ENCODE assay signal across 28 cellular contexts in genomic region chr20:1637226-1637625, GRCh38. TPM values are rescaled to one million over a fixed set of nuclear protein-coding genes. Genes with fewer than 3 reads are reported as not detected.
DNase-seq lines count a peak whose midpoint lies in the region; ATAC-seq, FAIRE-seq and TF ChIP-seq lines count a peak whose summit lies in the region.
"Had no signal": no experiment of that assay in that cellular context is flagged by ENCODE, and none has a peak within 500 bp of the region (broad histone marks: within the 10 kb centered on the region; RNA-seq: fewer than 3 reads in every experiment).

No MANE protein-coding gene starts in this region.

- peaks cover 6% of the 10 kb centered on the region for H3K9me3 Mint-ChIP-seq in activated naive CD4-positive, alpha-beta T cell treated with anti-CD3 and anti-CD28 coated beads for 36 hours
- H3K9me3 Mint-ChIP-seq in activated naive CD4-positive, alpha-beta T cell treated with anti-CD3 and anti-CD28 coated beads, Interleukin-2, amount 50 U/mL, for 72 hours = peaks cover 7% of the 10 kb centered on the region in 2 donors
- H3K9me3 Mint-ChIP-seq in naive thymus-derived CD8-positive, alpha-beta T cell = peaks cover 0 to 12% (median 2%) of the 10 kb centered on the region in 9 donors
- peaks cover 10% of the 10 kb centered on the region for H3K9me3 Mint-ChIP-seq in progenitor cell of endocrine pancreas (ENCODE audit: low read depth)

- H3K9me2 ChIP-seq in PC-3 (replicated peaks; ENCODE audit: low read length) = no peaks in the 10 kb centered on the region
- H3K9me2 ChIP-seq: SK-N-SH had no signal

- H3K27ac Mint-ChIP-seq in activated naive CD4-positive, alpha-beta T cell treated with anti-CD3 and anti-CD28 coated beads for 36 hours = peak overlapping the region; percentile 21
- peak overlapping the region in 1 of 2 donors; percentile 29 for H3K27ac Mint-ChIP-seq in activated naive CD4-positive, alpha-beta T cell treated with anti-CD3 and anti-CD28 coated beads, Interleukin-2, amount 50 U/mL, for 72 hours
- peak overlapping the region in 8 of 10 donors; percentile 47 to 80 (median 64) for H3K27ac Mint-ChIP-seq in naive thymus-derived CD8-positive, alpha-beta T cell
- no peak overlapping the region for H3K27ac Mint-ChIP-seq in progenitor cell of endocrine pancreas
- H3K27ac Mint-ChIP-seq: GM23338, IgD-negative memory B cell had no signal

- no peaks in the 10 kb centered on the region for H3K27me3 Mint-ChIP-seq in activated naive CD4-positive, alpha-beta T cell treated with anti-CD3 and anti-CD28 coated beads for 36 hours (ENCODE audit: low read depth)
- no peaks in the 10 kb centered on the region for H3K27me3 Mint-ChIP-seq in naive thymus-derived CD8-positive, alpha-beta T cell
- no peaks in the 10 kb centered on the region for H3K27me3 Mint-ChIP-seq in progenitor cell of endocrine pancreas
- H3K27me3 Mint-ChIP-seq: IgD-negative memory B cell had no signal

- POLR2A ChIA-PET in PC-3 (lab: Charles Lee; ENCODE audit: unreplicated experiment) (no interaction called here), endothelial cell of umbilical vein (lab: Charles Lee) (no interaction called here)
- POLR2A ChIA-PET in naive thymus-derived CD8-positive, alpha-beta T cell (lab: Charles Lee) = no interaction called here

- H2AFZ ChIP-seq in PC-3 (ENCODE audit: low read length) = peak overlapping the region; percentile 8; the same call in 1 of the 2 replicates
- H2AFZ ChIP-seq in endothelial cell of umbilical vein (ENCODE audit: low read depth, low read length) = no peak overlapping the region
- H2AFZ ChIP-seq: GM23338 had no signal

- no peaks in the 10 kb centered on the region for H3K9me1 ChIP-seq in endothelial cell of umbilical vein (replicated peaks; ENCODE audit: control insufficient read depth, extremely low read depth, insufficient read depth, low read length)

- no peak overlapping the region for H3K4me2 ChIP-seq in PC-3 (ENCODE audit: low read length)
- H3K4me2 ChIP-seq in endothelial cell of umbilical vein (ENCODE audit: insufficient read depth, low read length) = no peak overlapping the region
- H3K4me2 ChIP-seq: GM23338, SK-N-SH had no signal

- H3K4me1 ChIP-seq in PC-3 (ENCODE audit: insufficient read depth, low read length) (0 out of 2 replicates have a peak, but pooled peaks cover 6% of the 10 kb centered on the region), endothelial cell of umbilical vein (ENCODE audit: control insufficient read depth, extremely low read depth, insufficient read depth, low read length) (no peaks in the 10 kb centered on the region)
- H3K4me1 ChIP-seq: HAP-1 had no signal

- H3K9me3 ChIP-seq in PC-3 (ENCODE audit: low read length) (no peaks in the 10 kb centered on the region), endothelial cell of umbilical vein (replicated peaks; ENCODE audit: control insufficient read depth, insufficient read depth, low read length) (no peaks in the 10 kb centered on the region)
- H3K9me3 ChIP-seq: HAP-1, SK-N-SH had no signal

- peaks cover 47% of the 10 kb centered on the region for H3K4me1 Mint-ChIP-seq in activated naive CD4-positive, alpha-beta T cell treated with anti-CD3 and anti-CD28 coated beads for 36 hours (ENCODE audit: low read depth)
- H3K4me1 Mint-ChIP-seq in naive thymus-derived CD8-positive, alpha-beta T cell = peaks cover 31 to 60% (median 35%) of the 10 kb centered on the region in 4 donors
- no peaks in the 10 kb centered on the region for H3K4me1 Mint-ChIP-seq in progenitor cell of endocrine pancreas (ENCODE audit: low read depth)

- no peak overlapping the region for H3K9ac ChIP-seq in PC-3 (ENCODE audit: low read length)
- no peak overlapping the region for H3K9ac ChIP-seq in endothelial cell of umbilical vein (replicated peaks; ENCODE audit: extremely low read depth, insufficient read depth, low read length)
- H3K9ac ChIP-seq: SK-N-SH had no signal

- no peak for FAIRE-seq in endothelial cell of umbilical vein (lab: Jason Lieb, UNC)
- FAIRE-seq: GM12891 had no signal

- intact Hi-C loops in activated naive CD4-positive, alpha-beta T cell treated with anti-CD3 and anti-CD28 coated beads for 36 hours (cut with micrococcal nuclease) = no loop called here
- intact Hi-C loops in PC-3 (cut with micrococcal nuclease) (no loop called here), endothelial cell of umbilical vein (cut with micrococcal nuclease) (no loop called here)

- CTCF ChIA-PET in activated naive CD4-positive, alpha-beta T cell treated with anti-CD3 and anti-CD28 coated beads for 36 hours (lab: Charles Lee) = no interaction called here
- CTCF ChIA-PET in PC-3 (lab: Charles Lee) = no interaction called here
- CTCF ChIA-PET in endothelial cell of umbilical vein (lab: Charles Lee) = interaction anchor here (1.0 to 1.5 kb wide), 8 partner anchors 48 to 140 kb away, joined by 3 to 11 read pairs (median 4); no protein-coding TSS in a partner anchor

- H3K27ac ChIP-seq in PC-3 (ENCODE audit: low read length) (no peak overlapping the region), endothelial cell of umbilical vein (ENCODE audit: insufficient read depth, low read depth, low read length) (no peak overlapping the region)

- H3K4me3 Mint-ChIP-seq in activated naive CD4-positive, alpha-beta T cell treated with anti-CD3 and anti-CD28 coated beads for 36 hours = no peak overlapping the region
- H3K4me3 Mint-ChIP-seq in naive thymus-derived CD8-positive, alpha-beta T cell = no peak overlapping the region
- no peak overlapping the region for H3K4me3 Mint-ChIP-seq in progenitor cell of endocrine pancreas (ENCODE audit: low read depth)
- H3K4me3 Mint-ChIP-seq: GM23338, IgD-negative memory B cell had no signal

- H3F3A ChIP-seq in PC-3 (ENCODE audit: low read length, unreplicated experiment) = no peaks in the 10 kb centered on the region

- dilution Hi-C loops in endothelial cell of umbilical vein (cut with MboI; ENCODE audit: extremely low pct_ligation_motif_present, low sequenced_read_pairs) = no loop called here

- H3K36me3 ChIP-seq in PC-3 (ENCODE audit: low read depth, low read length) (no peaks in the 10 kb centered on the region), endothelial cell of umbilical vein (ENCODE audit: control insufficient read depth in 2 of 2, extremely low read depth in 1 of 2, insufficient read depth in 2 of 2, low read length in 2 of 2) (no peaks in the 10 kb centered on the region)
- H3K36me3 ChIP-seq: HAP-1 had no signal

- BruUV-seq in PC-3 (replicated peaks; lab: Mats Ljungman, UMichigan) = no TSS peak
- no TSS peak for BruUV-seq in endothelial cell of umbilical vein (replicated peaks; lab: Mats Ljungman, UMichigan)

- H3K27me3 ChIP-seq in PC-3 (ENCODE audit: low read length) = no peaks in the 10 kb centered on the region
- H3K27me3 ChIP-seq in endothelial cell of umbilical vein (ENCODE audit: control insufficient read depth in 2 of 2, insufficient read depth in 2 of 2, low read length in 2 of 2) = peaks cover 0 to 2% of the 10 kb centered on the region in 2 experiments

- no peak for ATAC-seq in activated naive CD4-positive, alpha-beta T cell treated with anti-CD3 and anti-CD28 coated beads, Interleukin-2, amount 50 U/mL, for 72 hours
- ATAC-seq in PC-3 = no peak
- ATAC-seq in naive thymus-derived CD8-positive, alpha-beta T cell = no peak
- no peak for ATAC-seq in HG03280 (IDR thresholded peaks at IDR 0.05; ENCODE audit: unreplicated experiment)
- no peak for ATAC-seq in HG03565 (IDR thresholded peaks at IDR 0.05; ENCODE audit: unreplicated experiment)
- ATAC-seq: Panc1 had no signal

- peaks cover 32% of the 10 kb centered on the region for H3K36me3 Mint-ChIP-seq in activated naive CD4-positive, alpha-beta T cell treated with anti-CD3 and anti-CD28 coated beads for 36 hours (ENCODE audit: low read depth)
- peaks cover 14 to 37% of the 10 kb centered on the region in 2 donors for H3K36me3 Mint-ChIP-seq in activated naive CD4-positive, alpha-beta T cell treated with anti-CD3 and anti-CD28 coated beads, Interleukin-2, amount 50 U/mL, for 72 hours
- H3K36me3 Mint-ChIP-seq in naive thymus-derived CD8-positive, alpha-beta T cell = peaks cover 14 to 50% (median 32%) of the 10 kb centered on the region in 3 donors
- H3K36me3 Mint-ChIP-seq in progenitor cell of endocrine pancreas (ENCODE audit: insufficient read depth) = no peaks in the 10 kb centered on the region

- no peak for TF ChIP-seq POLR2A in endothelial cell of umbilical vein (IDR thresholded peaks at IDR 0.05; ENCODE audit: low read depth, low read length)

- no peaks in the 10 kb centered on the region for H3K79me2 ChIP-seq in PC-3 (ENCODE audit: low read length)
- no peaks in the 10 kb centered on the region for H3K79me2 ChIP-seq in endothelial cell of umbilical vein (ENCODE audit: control insufficient read depth, insufficient read depth, low read length)

- H4K20me1 ChIP-seq in PC-3 (ENCODE audit: low read length) (no peaks in the 10 kb centered on the region), endothelial cell of umbilical vein (replicated peaks; ENCODE audit: control insufficient read depth, extremely low read depth, insufficient read depth, low read length) (no peaks in the 10 kb centered on the region)

- no peak overlapping the region for H3K4me3 ChIP-seq in PC-3 (ENCODE audit: low read length)
- H3K4me3 ChIP-seq in endothelial cell of umbilical vein (replicated peaks in 1 of 3; ENCODE audit: insufficient read depth in 1 of 3, low read depth in 1 of 3, low read length in 3 of 3) = no peak overlapping the region
- H3K4me3 ChIP-seq: GM23338, HAP-1 had no signal

- no peak for DNase-seq in activated naive CD4-positive, alpha-beta T cell treated with anti-CD3 and anti-CD28 coated beads for 36 hours
- DNase-seq in activated naive CD4-positive, alpha-beta T cell treated with anti-CD3 and anti-CD28 coated beads, Interleukin-2, amount 50 U/mL, for 72 hours (ENCODE audit: low spot score in 2 of 2) = no peak
- no peak for DNase-seq in PC-3
- peak; percentile 28 for DNase-seq in endothelial cell of umbilical vein (ENCODE audit: low read depth, low spot score)
- DNase-seq in naive thymus-derived CD8-positive, alpha-beta T cell = no peak
- DNase-seq in progenitor cell of endocrine pancreas (ENCODE audit: low spot score, unreplicated experiment) = no peak
- DNase-seq: 8988T; C1 segment of cervical spinal cord; COR-L47; DMS153; NCI-H1694; NCI-H2081; NCI-H2171; NCI-H345; NCI-H524; NCI-H774; NK-92 treated with Interleukin-12 subunit alpha and Interleukin-12 subunit beta, amount 100 ng/mL, for 24 hours; SIG-M5; SK-N-SH had no signal

- TF ChIP-seq CTCF in PC-3 (conservative IDR thresholded peaks at IDR 0.05; ENCODE audit: low read depth, low read length) = no peak
- no peak for TF ChIP-seq CTCF in endothelial cell of umbilical vein (IDR thresholded peaks at IDR 0.05; ENCODE audit: extremely low read depth in 1 of 2, insufficient read depth in 1 of 2, low read depth in 1 of 2, low read length in 2 of 2)
- no peak for TF ChIP-seq CTCF in progenitor cell of endocrine pancreas (IDR thresholded peaks at IDR 0.05; ENCODE audit: unreplicated experiment)

RNA-seq across cellular contexts. Expression of gene SIRPB1, which starts 17.4 kb away (rescaled TPM):
- total RNA-seq in activated naive CD4-positive, alpha-beta T cell treated with anti-CD3 and anti-CD28 coated beads for 36 hours = 1 to 10 TPM; 1.4 to 2.0 TPM
- 1 to 10 TPM in 1 of 2 donors, under 1 TPM in 1; 0.99 to 1.9 TPM for total RNA-seq in activated naive CD4-positive, alpha-beta T cell treated with anti-CD3 and anti-CD28 coated beads, Interleukin-2, amount 50 U/mL, for 72 hours
- total RNA-seq in PC-3 (2014; rRNA removed) = 1.7 and 11.6 TPM in 2 replicates
- 6.5 and 9.5 TPM in 2 replicates for total RNA-seq in endothelial cell of umbilical vein
- polyA plus RNA-seq in endothelial cell of umbilical vein = 0.10 and 0.18 TPM in 2 replicates
- 0.10 and 0.28 TPM in 2 replicates for polyA plus RNA-seq in endothelial cell of umbilical vein (2011; cell fraction: cytosol; rRNA removed)
- 0.18 and 0.21 TPM in 2 replicates for polyA plus RNA-seq in endothelial cell of umbilical vein (2011; cell fraction: nucleus; rRNA removed)
- 1.9 and 2.0 TPM in 2 replicates for polyA plus RNA-seq in endothelial cell of umbilical vein (2012)
- not detected in 2 replicates for polyA minus RNA-seq in endothelial cell of umbilical vein
- not detected for polyA minus RNA-seq in endothelial cell of umbilical vein (2011; cell fraction: cytosol; rRNA and poly(A)+ RNA removed)
- not detected in 2 replicates for polyA minus RNA-seq in endothelial cell of umbilical vein (2011; cell fraction: nucleus; rRNA and poly(A)+ RNA removed)
- total RNA-seq in naive thymus-derived CD8-positive, alpha-beta T cell = 10 to 100 TPM; 13.3 to 14.8 TPM
- 1 to 10 TPM in 2 of 3 donors, under 1 TPM in 1; 0.23 to 6.1 (median 3.3) TPM for polyA plus RNA-seq in naive thymus-derived CD8-positive, alpha-beta T cell
- total RNA-seq in progenitor cell of endocrine pancreas = 0.96 and 1.6 TPM in 2 replicates
- total RNA-seq: GM23338 had no signal
- polyA plus RNA-seq: AG04450, GM23338 had no signal

RNA-seq across cellular contexts. Expression of gene SIRPG, which starts 20.4 kb away (rescaled TPM):
- total RNA-seq in activated naive CD4-positive, alpha-beta T cell treated with anti-CD3 and anti-CD28 coated beads for 36 hours = 10 to 100 TPM; 35.9 to 36.3 TPM
- 10 to 100 TPM; 46.9 to 67.8 TPM for total RNA-seq in activated naive CD4-positive, alpha-beta T cell treated with anti-CD3 and anti-CD28 coated beads, Interleukin-2, amount 50 U/mL, for 72 hours
- total RNA-seq in PC-3 (2014; rRNA removed) (0.86 TPM in 1 of 2 replicates, not detected in the other), endothelial cell of umbilical vein (not detected in 2 replicates), progenitor cell of endocrine pancreas (not detected in 2 replicates)
- polyA plus RNA-seq in endothelial cell of umbilical vein = not detected in 2 replicates
- not detected in 2 replicates for polyA plus RNA-seq in endothelial cell of umbilical vein (2011; cell fraction: cytosol; rRNA removed)
- polyA plus RNA-seq in endothelial cell of umbilical vein (2011; cell fraction: nucleus; rRNA removed) = not detected in 2 replicates
- not detected in 2 replicates for polyA plus RNA-seq in endothelial cell of umbilical vein (2012)
- polyA minus RNA-seq in endothelial cell of umbilical vein = not detected in 2 replicates
- polyA minus RNA-seq in endothelial cell of umbilical vein (2011; cell fraction: cytosol; rRNA and poly(A)+ RNA removed) = not detected
- not detected in 2 replicates for polyA minus RNA-seq in endothelial cell of umbilical vein (2011; cell fraction: nucleus; rRNA and poly(A)+ RNA removed)
- 10 to 100 TPM; 47.5 to 52.2 TPM for total RNA-seq in naive thymus-derived CD8-positive, alpha-beta T cell
- polyA plus RNA-seq in naive thymus-derived CD8-positive, alpha-beta T cell = 100 to 1,000 TPM; 165 to 246 (median 187) TPM
- total RNA-seq: G401, GM23338 had no signal
- polyA plus RNA-seq: AG04450, GM23338, SK-N-SH had no signal

Comparison
In these comparisons a context has a peak if more than half of its experiments do, and no peak if none do; other contexts are left out.
1. RNA of gene SIRPG, which starts 20.4 kb away (total RNA-seq): 46.9 to 67.8 TPM in activated naive CD4-positive, alpha-beta T cell treated with anti-CD3 and anti-CD28 coated beads, Interleukin-2, amount 50 U/mL, for 72 hours, 47.5 to 52.2 TPM in naive thymus-derived CD8-positive, alpha-beta T cell and 35.9 to 36.3 TPM in activated naive CD4-positive, alpha-beta T cell treated with anti-CD3 and anti-CD28 coated beads for 36 hours; 0.86 TPM in PC-3, not detected in endothelial cell of umbilical vein and not detected in progenitor cell of endocrine pancreas; every median in the first group is over 10 times any median in the second.